Comparison of ENCODE assay signal across 32 cellular contexts in genomic region chr1:83781667-83782066, GRCh38.
"Had no signal": no experiment of that assay in that cellular context is flagged by ENCODE, and none has a peak within 500 bp of the region (broad histone marks: within the 10 kb centered on the region; RNA-seq: fewer than 3 reads in every experiment).

No MANE protein-coding gene starts in this region.

- ATAC-seq: activated naive CD4-positive, alpha-beta T cell treated with anti-CD3 and anti-CD28 coated beads, Interleukin-2, amount 50 U/mL, for 72 hours; activated naive CD8-positive, alpha-beta T cell treated with anti-CD3 and anti-CD28 coated beads, Interleukin-2, amount 50 U/mL, for 24 hours; activated T-cell treated with anti-CD3 and anti-CD28 coated beads, Interleukin-2, amount 50 U/mL, for 4 hours; activated T-cell treated with anti-CD3 and anti-CD28 coated beads, Interleukin-2, amount 50 U/mL, for 72 hours; activated T-helper 17 cell treated with anti-CD3 and anti-CD28 coated beads, Interleukin-2, amount 50 U/mL, for 72 hours; body of pancreas had no signal

- DNase-seq: activated effector memory CD4-positive, alpha-beta T cell treated with anti-CD3 and anti-CD28 coated beads, Interleukin-2, amount 50 U/mL, for 16 hours; activated effector memory CD4-positive, alpha-beta T cell treated with Interleukin-2 at 50 U/mL for 16 hours; activated gamma-delta T cell; activated gamma-delta T cell treated with Interleukin-2 at 50 U/mL for 16 hours; activated naive CD4-positive, alpha-beta T cell; activated naive CD4-positive, alpha-beta T cell treated with anti-CD3 and anti-CD28 coated beads for 36 hours; activated naive CD4-positive, alpha-beta T cell treated with anti-CD3 and anti-CD28 coated beads, Interleukin-2, amount 10 ng/mL, durations not matched to agents 7 days and 5 days; activated naive CD4-positive, alpha-beta T cell treated with anti-CD3 and anti-CD28 coated beads, Interleukin-2, amount 50 U/mL, for 16 hours; activated naive CD4-positive, alpha-beta T cell treated with Interleukin-2 at 50 U/mL for 16 hours; activated naive CD8-positive, alpha-beta T cell treated with anti-CD3 and anti-CD28 coated beads for 36 hours; activated naive CD8-positive, alpha-beta T cell treated with anti-CD3 and anti-CD28 coated beads, Interleukin-2, amount 10 ng/mL, durations not matched to agents 7 days and 5 days; activated naive CD8-positive, alpha-beta T cell treated with anti-CD3 and anti-CD28 coated beads, Interleukin-2, amount 50 U/mL, for 24 hours; activated T-cell treated with anti-CD3 and anti-CD28 coated beads, Interleukin-2, amount 50 U/mL, for 1 hour; activated T-cell treated with anti-CD3 and anti-CD28 coated beads, Interleukin-2, amount 50 U/mL, for 24 hours; activated T-cell treated with anti-CD3 and anti-CD28 coated beads, Interleukin-2, amount 50 U/mL, for 4 hours; activated T-cell treated with anti-CD3 and anti-CD28 coated beads, Interleukin-2, amount 50 U/mL, for 48 hours; activated T-cell treated with anti-CD3 and anti-CD28 coated beads, Interleukin-2, amount 50 U/mL, for 72 hours; adrenal gland; amniotic stem cell; amygdala; anterior cingulate cortex; aorta; body of pancreas; brain microvascular endothelial cell; caudate nucleus; central memory CD4-positive, alpha-beta T cell; cerebellar nuclear complex had no signal

- H3K27me3 ChIP-seq: adrenal gland, ascending aorta, body of pancreas, brain microvascular endothelial cell, breast epithelium, cardiac muscle cell had no signal

- H3K4me3 ChIP-seq: adrenal gland, ascending aorta, body of pancreas, breast epithelium, cardiac muscle cell had no signal

- H3K4me1 ChIP-seq: adrenal gland, ascending aorta, body of pancreas, breast epithelium had no signal

- H3K27ac ChIP-seq: adrenal gland, ascending aorta, body of pancreas, brain microvascular endothelial cell, breast epithelium, cardiac muscle cell had no signal

- H3K36me3 ChIP-seq: adrenal gland, ascending aorta, brain microvascular endothelial cell, breast epithelium, cardiac muscle cell had no signal

- H3K9me3 ChIP-seq: adrenal gland had no signal
